ENCODE assay signal across 23 cellular contexts in the genomic region with DNA sequence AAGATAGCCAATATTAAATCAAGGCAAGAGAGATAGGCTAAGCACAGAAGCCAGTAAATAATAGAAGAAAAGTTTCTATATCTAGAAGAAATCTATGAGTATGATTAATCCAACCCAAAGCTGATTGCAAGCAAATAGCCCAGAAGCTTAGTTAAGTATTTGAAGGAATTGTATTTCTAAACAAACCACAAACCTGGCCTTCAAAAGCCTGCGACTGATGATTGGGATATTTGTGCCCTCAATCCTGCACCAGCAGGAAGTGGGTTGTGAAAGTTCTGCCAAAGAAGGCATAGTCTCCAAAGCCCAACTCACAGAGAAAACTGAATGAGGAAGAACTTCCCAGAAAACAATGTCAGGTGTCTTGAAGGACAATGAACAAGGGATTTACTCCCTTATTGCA.
DNase-seq lines count a peak whose midpoint lies in the region; ATAC-seq and TF ChIP-seq lines count a peak whose summit lies in the region.
"Had no signal": no experiment of that assay in that cellular context is flagged by ENCODE, and none has a peak within 500 bp of the region (broad histone marks: within the 10 kb centered on the region; RNA-seq: fewer than 3 reads in every experiment).

No MANE protein-coding gene starts in this region.

- no peak overlapping the region for H3K27ac Mint-ChIP-seq in GM23338
- H3K27ac Mint-ChIP-seq: IgD-negative memory B cell had no signal

- H3K27me3 ChIP-seq in GM23338 (ENCODE audit: insufficient read depth): no peaks in the 10 kb centered on the region
- H3K27me3 ChIP-seq: BLaER1, breast epithelium, ovary, transverse colon had no signal

- H3K27me3 Mint-ChIP-seq in GM23338 (ENCODE audit: insufficient read depth, low read depth, poor library complexity): no peaks in the 10 kb centered on the region
- H3K27me3 Mint-ChIP-seq: IgD-negative memory B cell had no signal

- no peak overlapping the region for H2AFZ ChIP-seq in GM23338

- H3K4me3 ChIP-seq in epithelial cell of proximal tubule (ENCODE audit: low read depth, low read length): no peak overlapping the region
- no peak overlapping the region for H3K4me3 ChIP-seq in retinal pigment epithelial cell (ENCODE audit: low read length)
- no peak overlapping the region for H3K4me3 ChIP-seq in GM23338
- H3K4me3 ChIP-seq: BLaER1, breast epithelium, GM12878, ovary, transverse colon had no signal

- H3K36me3 Mint-ChIP-seq in GM23338 (ENCODE audit: low read depth): peaks cover 53% of the 10 kb centered on the region

- H3K27ac ChIP-seq in GM23338 (ENCODE audit: low read depth): no peak overlapping the region
- H3K27ac ChIP-seq: BLaER1, ovary, RWPE1, transverse colon had no signal

- TF ChIP-seq CTCF in epithelial cell of proximal tubule (conservative IDR thresholded peaks at IDR 0.05; ENCODE audit: low read depth, low read length) (no peak), retinal pigment epithelial cell (conservative IDR thresholded peaks at IDR 0.05; ENCODE audit: low read depth, low read length) (no peak), GM23338 (conservative IDR thresholded peaks at IDR 0.05; ENCODE audit: low read depth in 2 of 2) (no peak)

- H3K4me2 ChIP-seq in GM23338: no peak overlapping the region
- H3K4me2 ChIP-seq: BLaER1 had no signal

- no peaks in the 10 kb centered on the region for H3K4me1 ChIP-seq in GM23338 (ENCODE audit: insufficient read depth)
- H3K4me1 ChIP-seq: BLaER1, breast epithelium, transverse colon had no signal

- H3K36me3 ChIP-seq in GM23338 (ENCODE audit: insufficient read depth): peaks cover 63% of the 10 kb centered on the region
- H3K36me3 ChIP-seq: breast epithelium, ovary had no signal

- no peaks in the 10 kb centered on the region for H3K4me1 Mint-ChIP-seq in GM23338
- H3K4me1 Mint-ChIP-seq: IgD-negative memory B cell had no signal

- peaks cover 6% of the 10 kb centered on the region; the same call in 2 of the 3 replicates for H3K9me3 Mint-ChIP-seq in GM23338

- H3K79me2 ChIP-seq in GM23338 (replicated peaks; ENCODE audit: insufficient read depth): no peaks in the 10 kb centered on the region

- H3K9me2 ChIP-seq in GM23338 (ENCODE audit: insufficient read depth): no peaks in the 10 kb centered on the region

- H3F3A ChIP-seq in GM23338 (replicated peaks; ENCODE audit: low read depth): peaks cover 2% of the 10 kb centered on the region; the same call in 1 of the 2 replicates

- H4K20me1 ChIP-seq in GM23338 (replicated peaks; ENCODE audit: insufficient read depth): peaks cover 10% of the 10 kb centered on the region
- H4K20me1 ChIP-seq: BLaER1 had no signal

- DNase-seq in GF-D8 (lab: John Stamatoyannopoulos, UW) (peak; percentile 21), MV-4-11 (lab: John Stamatoyannopoulos, UW) (peak; percentile 21), epithelial cell of proximal tubule (ENCODE audit: low read depth) (peak; percentile 12), retinal pigment epithelial cell (ENCODE audit: low read depth) (peak; percentile 34), GM23338 (ENCODE audit: low spot score) (no peak), NCI-H1417 treated with DMSO at 0.1 percent for 48 hours (lab: John Stamatoyannopoulos, UW) (no peak)
- no peak for DNase-seq in stimulated activated naive CD8-positive, alpha-beta T cell treated with anti-CD3 and anti-CD28 coated beads, Interleukin-15, Interleukin-2, amounts not matched to agents 100 U/mL and 50 U/mL, for 24 hours
- DNase-seq: erythroblast; head of caudate nucleus; NCI-H1105; NCI-H2107; NCI-H510A treated with DMSO at 0.1 percent for 48 hours; ovary; stimulated activated CD4-positive, alpha-beta T cell treated with anti-CD3 and anti-CD28 coated beads, Interleukin-1b, Interleukin-23, amount 100 ng/mL, for 48 hours; stimulated activated naive CD4-positive, alpha-beta T cell treated with Interleukin-2 at 50 U/mL for 16 hours; transverse colon had no signal

- no peak for ATAC-seq in GM23338
- ATAC-seq in stimulated activated naive CD8-positive, alpha-beta T cell treated with anti-CD3 and anti-CD28 coated beads, Interleukin-15, Interleukin-2, amounts not matched to agents 100 U/mL and 50 U/mL, for 24 hours: no peak
- ATAC-seq: activated naive CD4-positive, alpha-beta T cell treated with anti-CD3 and anti-CD28 coated beads, Interleukin-2, amount 50 U/mL, for 72 hours; GM12878; SK-N-SH treated with all-trans-retinoic acid at 6 μM for 48 hours had no signal

- H3K4me3 Mint-ChIP-seq in GM23338: no peak overlapping the region
- H3K4me3 Mint-ChIP-seq: IgD-negative memory B cell had no signal

TF ChIP-seq in GM23338, 12 proteins besides CTCF, POLR2A, EP300 and RAD21:
- TF ChIP-seq POLR2AphosphoS5 (IDR thresholded peaks at IDR 0.05; ENCODE audit: low read depth) (no peak), ZNF114 (CRISPR knock-in tag; IDR thresholded peaks at IDR 0.05) (no peak), JUNB (IDR thresholded peaks at IDR 0.05; ENCODE audit: unreplicated experiment) (no peak), EZH2phosphoT487 (IDR thresholded peaks at IDR 0.05; ENCODE audit: unreplicated experiment) (no peak), CREB1 (CRISPR knock-in tag; IDR thresholded peaks at IDR 0.05; ENCODE audit: low read depth) (no peak), EZH2 (IDR thresholded peaks at IDR 0.05; ENCODE audit: low read depth, unreplicated experiment) (no peak), ZNF331 (CRISPR knock-in tag; IDR thresholded peaks at IDR 0.05; ENCODE audit: low read depth) (no peak), NANOG (IDR thresholded peaks at IDR 0.05; ENCODE audit: borderline replicate concordance) (no peak)
- TF ChIP-seq, protein P1, sequence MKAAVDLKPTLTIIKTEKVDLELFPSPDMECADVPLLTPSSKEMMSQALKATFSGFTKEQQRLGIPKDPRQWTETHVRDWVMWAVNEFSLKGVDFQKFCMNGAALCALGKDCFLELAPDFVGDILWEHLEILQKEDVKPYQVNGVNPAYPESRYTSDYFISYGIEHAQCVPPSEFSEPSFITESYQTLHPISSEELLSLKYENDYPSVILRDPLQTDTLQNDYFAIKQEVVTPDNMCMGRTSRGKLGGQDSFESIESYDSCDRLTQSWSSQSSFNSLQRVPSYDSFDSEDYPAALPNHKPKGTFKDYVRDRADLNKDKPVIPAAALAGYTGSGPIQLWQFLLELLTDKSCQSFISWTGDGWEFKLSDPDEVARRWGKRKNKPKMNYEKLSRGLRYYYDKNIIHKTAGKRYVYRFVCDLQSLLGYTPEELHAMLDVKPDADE (IDR thresholded peaks at IDR 0.05): no peak
- TF ChIP-seq, protein P2, sequence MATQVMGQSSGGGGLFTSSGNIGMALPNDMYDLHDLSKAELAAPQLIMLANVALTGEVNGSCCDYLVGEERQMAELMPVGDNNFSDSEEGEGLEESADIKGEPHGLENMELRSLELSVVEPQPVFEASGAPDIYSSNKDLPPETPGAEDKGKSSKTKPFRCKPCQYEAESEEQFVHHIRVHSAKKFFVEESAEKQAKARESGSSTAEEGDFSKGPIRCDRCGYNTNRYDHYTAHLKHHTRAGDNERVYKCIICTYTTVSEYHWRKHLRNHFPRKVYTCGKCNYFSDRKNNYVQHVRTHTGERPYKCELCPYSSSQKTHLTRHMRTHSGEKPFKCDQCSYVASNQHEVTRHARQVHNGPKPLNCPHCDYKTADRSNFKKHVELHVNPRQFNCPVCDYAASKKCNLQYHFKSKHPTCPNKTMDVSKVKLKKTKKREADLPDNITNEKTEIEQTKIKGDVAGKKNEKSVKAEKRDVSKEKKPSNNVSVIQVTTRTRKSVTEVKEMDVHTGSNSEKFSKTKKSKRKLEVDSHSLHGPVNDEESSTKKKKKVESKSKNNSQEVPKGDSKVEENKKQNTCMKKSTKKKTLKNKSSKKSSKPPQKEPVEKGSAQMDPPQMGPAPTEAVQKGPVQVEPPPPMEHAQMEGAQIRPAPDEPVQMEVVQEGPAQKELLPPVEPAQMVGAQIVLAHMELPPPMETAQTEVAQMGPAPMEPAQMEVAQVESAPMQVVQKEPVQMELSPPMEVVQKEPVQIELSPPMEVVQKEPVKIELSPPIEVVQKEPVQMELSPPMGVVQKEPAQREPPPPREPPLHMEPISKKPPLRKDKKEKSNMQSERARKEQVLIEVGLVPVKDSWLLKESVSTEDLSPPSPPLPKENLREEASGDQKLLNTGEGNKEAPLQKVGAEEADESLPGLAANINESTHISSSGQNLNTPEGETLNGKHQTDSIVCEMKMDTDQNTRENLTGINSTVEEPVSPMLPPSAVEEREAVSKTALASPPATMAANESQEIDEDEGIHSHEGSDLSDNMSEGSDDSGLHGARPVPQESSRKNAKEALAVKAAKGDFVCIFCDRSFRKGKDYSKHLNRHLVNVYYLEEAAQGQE (IDR thresholded peaks at IDR 0.05; ENCODE audit: unreplicated experiment): no peak

Comparison
In these comparisons a context has a peak if more than half of its experiments do, and no peak if none do; other contexts are left out.
1. DNase-seq: peak in GF-D8 (single experiment), MV-4-11 (single experiment), epithelial cell of proximal tubule (single experiment) and retinal pigment epithelial cell (single experiment); none in GM23338 (single experiment), NCI-H1417 treated with DMSO at 0.1 percent for 48 hours (single experiment) and stimulated activated naive CD8-positive, alpha-beta T cell treated with anti-CD3 and anti-CD28 coated beads, Interleukin-15, Interleukin-2, amounts not matched to agents 100 U/mL and 50 U/mL, for 24 hours (single experiment).